Comparison of ENCODE assay signal across 17 cellular contexts in genomic region chr18:8807502-8807833, GRCh38.
DNase-seq lines count a peak whose midpoint lies in the region; ATAC-seq and TF ChIP-seq lines count a peak whose summit lies in the region.
"Had no signal": no experiment of that assay in that cellular context is flagged by ENCODE, and none has a peak within 500 bp of the region (broad histone marks: within the 10 kb centered on the region; RNA-seq: fewer than 3 reads in every experiment).

No MANE protein-coding gene starts in this region.

- no peaks in the 10 kb centered on the region for H3K9me3 Mint-ChIP-seq in activated naive CD4-positive, alpha-beta T cell treated with anti-CD3 and anti-CD28 coated beads for 36 hours
- H3K9me3 Mint-ChIP-seq in HFFc6 (no peaks in the 10 kb centered on the region), osteocyte (ENCODE audit: unreplicated experiment) (no peaks in the 10 kb centered on the region)
- H3K9me3 Mint-ChIP-seq in activated CD8-positive, alpha-beta T cell treated with anti-CD3 and anti-CD28 coated beads, Interleukin-2, amount 10 ng/mL, durations not matched to agents 7 days and 5 days (ENCODE audit: insufficient read depth) = no peaks in the 10 kb centered on the region
- no peaks in the 10 kb centered on the region for H3K9me3 Mint-ChIP-seq in stimulated activated naive B cell treated with anti-CD40 and anti-IgM and Interleukin-4, amounts not matched to agents 10 μg/mL and 1 μg/mL and 100 μg/mL, for 72 hours

- H3K4me1 Mint-ChIP-seq in activated naive CD4-positive, alpha-beta T cell treated with anti-CD3 and anti-CD28 coated beads for 36 hours (ENCODE audit: low read depth) = peaks cover 12% of the 10 kb centered on the region
- H3K4me1 Mint-ChIP-seq in HFFc6 (ENCODE audit: low read depth) (peaks cover 68% of the 10 kb centered on the region), osteocyte (ENCODE audit: unreplicated experiment) (peaks cover 28% of the 10 kb centered on the region)
- H3K4me1 Mint-ChIP-seq in activated CD8-positive, alpha-beta T cell treated with anti-CD3 and anti-CD28 coated beads, Interleukin-2, amount 10 ng/mL, durations not matched to agents 7 days and 5 days (ENCODE audit: low read depth) = peaks cover 15% of the 10 kb centered on the region
- peaks cover 9 to 20% of the 10 kb centered on the region in 2 donors for H3K4me1 Mint-ChIP-seq in stimulated activated naive B cell treated with anti-CD40 and anti-IgM and Interleukin-4, amounts not matched to agents 10 μg/mL and 1 μg/mL and 100 μg/mL, for 72 hours

- peak; percentile 76 for ATAC-seq in activated CD8-positive, alpha-beta T cell treated with anti-CD3 and anti-CD28 coated beads, Interleukin-2, amount 10 ng/mL, durations not matched to agents 7 days and 5 days
- no peak for ATAC-seq in stimulated activated naive B cell treated with anti-CD40 and anti-IgM and Interleukin-4, amounts not matched to agents 10 μg/mL and 1 μg/mL and 100 μg/mL, for 72 hours (replicated peaks)

- no peaks in the 10 kb centered on the region for H3K27me3 Mint-ChIP-seq in activated naive CD4-positive, alpha-beta T cell treated with anti-CD3 and anti-CD28 coated beads for 36 hours (ENCODE audit: low read depth)
- H3K27me3 Mint-ChIP-seq in HFFc6 (ENCODE audit: insufficient read depth) = no peaks in the 10 kb centered on the region; the same call in 1 of the 2 replicates
- H3K27me3 Mint-ChIP-seq in activated CD8-positive, alpha-beta T cell treated with anti-CD3 and anti-CD28 coated beads, Interleukin-2, amount 10 ng/mL, durations not matched to agents 7 days and 5 days (ENCODE audit: low read depth) = peaks cover 7% of the 10 kb centered on the region
- no peaks in the 10 kb centered on the region for H3K27me3 Mint-ChIP-seq in osteocyte (ENCODE audit: unreplicated experiment)
- H3K27me3 Mint-ChIP-seq in stimulated activated naive B cell treated with anti-CD40 and anti-IgM and Interleukin-4, amounts not matched to agents 10 μg/mL and 1 μg/mL and 100 μg/mL, for 72 hours = no peaks in the 10 kb centered on the region

- intact Hi-C loops in activated naive CD4-positive, alpha-beta T cell treated with anti-CD3 and anti-CD28 coated beads for 36 hours (cut with micrococcal nuclease) = no loop called here

- H3K36me3 Mint-ChIP-seq in activated naive CD4-positive, alpha-beta T cell treated with anti-CD3 and anti-CD28 coated beads for 36 hours (ENCODE audit: low read depth) = no peaks in the 10 kb centered on the region
- peaks cover 62% of the 10 kb centered on the region for H3K36me3 Mint-ChIP-seq in HFFc6 (ENCODE audit: low read depth)
- no peaks in the 10 kb centered on the region for H3K36me3 Mint-ChIP-seq in activated CD8-positive, alpha-beta T cell treated with anti-CD3 and anti-CD28 coated beads, Interleukin-2, amount 10 ng/mL, durations not matched to agents 7 days and 5 days (ENCODE audit: low read depth)
- H3K36me3 Mint-ChIP-seq in osteocyte (ENCODE audit: unreplicated experiment) = peaks cover 39% of the 10 kb centered on the region
- H3K36me3 Mint-ChIP-seq in stimulated activated naive B cell treated with anti-CD40 and anti-IgM and Interleukin-4, amounts not matched to agents 10 μg/mL and 1 μg/mL and 100 μg/mL, for 72 hours = peaks cover 6 to 19% of the 10 kb centered on the region in 2 donors
- H3K36me3 Mint-ChIP-seq: CD4-positive, CD25-positive, alpha-beta regulatory T cell had no signal

- H3K4me3 Mint-ChIP-seq in activated naive CD4-positive, alpha-beta T cell treated with anti-CD3 and anti-CD28 coated beads for 36 hours = no peak overlapping the region
- H3K4me3 Mint-ChIP-seq in HFFc6 (no peak overlapping the region), osteocyte (ENCODE audit: unreplicated experiment) (no peak overlapping the region)
- no peak overlapping the region for H3K4me3 Mint-ChIP-seq in activated CD8-positive, alpha-beta T cell treated with anti-CD3 and anti-CD28 coated beads, Interleukin-2, amount 10 ng/mL, durations not matched to agents 7 days and 5 days
- H3K4me3 Mint-ChIP-seq in stimulated activated naive B cell treated with anti-CD40 and anti-IgM and Interleukin-4, amounts not matched to agents 10 μg/mL and 1 μg/mL and 100 μg/mL, for 72 hours = no peak overlapping the region
- H3K4me3 Mint-ChIP-seq: CD4-positive, CD25-positive, alpha-beta regulatory T cell had no signal

- no peak overlapping the region for H3K27ac Mint-ChIP-seq in activated naive CD4-positive, alpha-beta T cell treated with anti-CD3 and anti-CD28 coated beads for 36 hours
- peak overlapping the region; percentile 9; the same call in 1 of the 2 replicates for H3K27ac Mint-ChIP-seq in HFFc6
- no peak overlapping the region for H3K27ac Mint-ChIP-seq in activated CD8-positive, alpha-beta T cell treated with anti-CD3 and anti-CD28 coated beads, Interleukin-2, amount 10 ng/mL, durations not matched to agents 7 days and 5 days
- peak overlapping the region; percentile 15 for H3K27ac Mint-ChIP-seq in osteocyte (ENCODE audit: unreplicated experiment)
- H3K27ac Mint-ChIP-seq in stimulated activated naive B cell treated with anti-CD40 and anti-IgM and Interleukin-4, amounts not matched to agents 10 μg/mL and 1 μg/mL and 100 μg/mL, for 72 hours = no peak overlapping the region

- peak; percentile 17 for DNase-seq in activated naive CD4-positive, alpha-beta T cell treated with anti-CD3 and anti-CD28 coated beads for 36 hours
- no peak for DNase-seq in activated naive CD4-positive, alpha-beta T cell treated with anti-CD3 and anti-CD28 coated beads, Interleukin-2, amount 50 U/mL, for 16 hours
- DNase-seq in HFFc6 (no peak), osteocyte (ENCODE audit: extremely low spot score, unreplicated experiment) (peak; percentile 11), NCI-H1694 (lab: John Stamatoyannopoulos, UW) (no peak), iPS-NIHi7 (ENCODE audit: extremely low spot score) (no peak)
- DNase-seq in activated CD8-positive, alpha-beta T cell treated with anti-CD3 and anti-CD28 coated beads, Interleukin-2, amount 10 ng/mL, durations not matched to agents 7 days and 5 days = peak; percentile 36
- DNase-seq in stimulated activated naive B cell treated with anti-CD40 and anti-IgM and Interleukin-4, amounts not matched to agents 10 μg/mL and 1 μg/mL and 100 μg/mL, for 72 hours = no peak
- DNase-seq: CD4-positive, CD25-positive, alpha-beta regulatory T cell; DMS153; Kasumi-1; MM.1S; NCI-H1092 treated with DMSO at 0.1 percent for 48 hours; NCI-H2081; NCI-H446 treated with DMSO at 0.1 percent for 48 hours; NK-92 treated with Interleukin-12 subunit alpha and Interleukin-12 subunit beta, amount 100 ng/mL, for 24 hours; SHP77 had no signal

- TF ChIP-seq CTCF in HFFc6 (IDR thresholded peaks at IDR 0.05) (no peak), osteocyte (IDR thresholded peaks at IDR 0.05) (no peak)

- CTCF ChIA-PET in activated naive CD4-positive, alpha-beta T cell treated with anti-CD3 and anti-CD28 coated beads for 36 hours (lab: Charles Lee) = interaction anchor here (1.3 kb wide), 1 partner anchor 181 kb away, joined by 5 read pairs; no protein-coding TSS in a partner anchor
- CTCF ChIA-PET in activated CD8-positive, alpha-beta T cell treated with anti-CD3 and anti-CD28 coated beads, Interleukin-2, amount 10 ng/mL, durations not matched to agents 7 days and 5 days (lab: Charles Lee) = interaction anchor here (1.6 kb wide), 1 partner anchor 111 kb away, joined by 5 read pairs; no protein-coding TSS in a partner anchor

- POLR2A ChIA-PET in activated CD8-positive, alpha-beta T cell treated with anti-CD3 and anti-CD28 coated beads, Interleukin-2, amount 10 ng/mL, durations not matched to agents 7 days and 5 days (lab: Charles Lee) = no interaction called here

Comparison
In these comparisons a context has a peak if more than half of its experiments do, and no peak if none do; other contexts are left out.
1. DNase-seq: peak in activated naive CD4-positive, alpha-beta T cell treated with anti-CD3 and anti-CD28 coated beads for 36 hours (single experiment), activated CD8-positive, alpha-beta T cell treated with anti-CD3 and anti-CD28 coated beads, Interleukin-2, amount 10 ng/mL, durations not matched to agents 7 days and 5 days (single experiment) and osteocyte (single experiment); none in activated naive CD4-positive, alpha-beta T cell treated with anti-CD3 and anti-CD28 coated beads, Interleukin-2, amount 50 U/mL, for 16 hours (single experiment), HFFc6 (single experiment), stimulated activated naive B cell treated with anti-CD40 and anti-IgM and Interleukin-4, amounts not matched to agents 10 μg/mL and 1 μg/mL and 100 μg/mL, for 72 hours (single experiment), NCI-H1694 (single experiment) and iPS-NIHi7 (single experiment).
2. H3K27ac Mint-ChIP-seq: peak in HFFc6 (single experiment) and osteocyte (single experiment); none in activated naive CD4-positive, alpha-beta T cell treated with anti-CD3 and anti-CD28 coated beads for 36 hours (single experiment), activated CD8-positive, alpha-beta T cell treated with anti-CD3 and anti-CD28 coated beads, Interleukin-2, amount 10 ng/mL, durations not matched to agents 7 days and 5 days (single experiment) and stimulated activated naive B cell treated with anti-CD40 and anti-IgM and Interleukin-4, amounts not matched to agents 10 μg/mL and 1 μg/mL and 100 μg/mL, for 72 hours (single experiment).